Comparison of ENCODE assay signal across 10 cellular contexts in the genomic region with DNA sequence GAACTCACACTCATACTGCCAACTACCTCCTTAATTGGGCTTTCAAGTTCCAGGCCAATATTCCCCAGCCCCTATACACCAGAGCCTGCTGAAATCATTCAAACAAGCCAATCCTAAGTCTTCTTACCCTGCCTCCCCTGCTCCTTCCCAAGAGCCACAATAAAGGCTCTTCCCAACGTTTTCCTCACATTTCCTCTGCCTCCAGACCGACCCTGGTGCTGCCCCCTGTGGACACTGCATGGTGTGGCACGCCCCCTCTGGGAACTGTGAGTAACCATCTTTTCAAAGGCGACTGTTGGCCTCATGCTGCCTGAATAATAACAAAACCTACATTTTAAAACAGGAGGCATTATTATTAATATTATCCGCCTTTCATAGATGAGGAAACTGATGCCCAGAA.
DNase-seq lines count a peak whose midpoint lies in the region; ATAC-seq and TF ChIP-seq lines count a peak whose summit lies in the region.
"Had no signal": no experiment of that assay in that cellular context is flagged by ENCODE, and none has a peak within 500 bp of the region (broad histone marks: within the 10 kb centered on the region; RNA-seq: fewer than 3 reads in every experiment).

No MANE protein-coding gene starts in this region.

- no peak overlapping the region for H3K27ac ChIP-seq in Karpas-422 (ENCODE audit: low read length)
- no peak overlapping the region for H3K27ac ChIP-seq in colonic mucosa
- H3K27ac ChIP-seq in neural cell (ENCODE audit: low read length) = no peak overlapping the region
- H3K27ac ChIP-seq: testis had no signal

- H3K79me2 ChIP-seq in Karpas-422 (ENCODE audit: low read length) = no peaks in the 10 kb centered on the region
- H3K79me2 ChIP-seq in neural cell (replicated peaks; ENCODE audit: insufficient read depth, low read length) = no peaks in the 10 kb centered on the region

- peak; percentile 41 for TF ChIP-seq CTCF in GM06990 (IDR thresholded peaks at IDR 0.05; ENCODE audit: insufficient read depth, low read length, poor library complexity, severe bottlenecking)
- TF ChIP-seq CTCF in colonic mucosa (IDR thresholded peaks at IDR 0.05) = no peak
- peak; percentile 16 for TF ChIP-seq CTCF in neural cell (IDR thresholded peaks at IDR 0.05; ENCODE audit: poor library complexity, severe bottlenecking)

- H4K20me1 ChIP-seq in Karpas-422 (ENCODE audit: insufficient read depth, low read depth, low read length) (no peaks in the 10 kb centered on the region), neural cell (ENCODE audit: insufficient read depth) (no peaks in the 10 kb centered on the region)

- H3K36me3 ChIP-seq in GM06990 (ENCODE audit: control insufficient read depth, insufficient read depth, low read length) (no peaks in the 10 kb centered on the region), Karpas-422 (ENCODE audit: insufficient read depth, low read length) (no peaks in the 10 kb centered on the region), colonic mucosa (no peaks in the 10 kb centered on the region), neural cell (ENCODE audit: insufficient read depth, low read length) (peaks cover 11% of the 10 kb centered on the region)

- H3K4me3 ChIP-seq in GM06990 (replicated peaks; ENCODE audit: low read depth, low read length) (no peak overlapping the region), Karpas-422 (ENCODE audit: low read length) (no peak overlapping the region), colonic mucosa (no peak overlapping the region), neural cell (ENCODE audit: low read length) (no peak overlapping the region)
- H3K4me3 ChIP-seq: testis had no signal

- no peaks in the 10 kb centered on the region for H3K9me2 ChIP-seq in Karpas-422 (replicated peaks; ENCODE audit: insufficient read depth, low read length)
- H3K9me2 ChIP-seq in neural cell (ENCODE audit: insufficient read depth, low read length) = no peaks in the 10 kb centered on the region

- H3K9me3 Mint-ChIP-seq in stimulated activated naive CD8-positive, alpha-beta T cell treated with anti-CD3 and anti-CD28 coated beads, Interleukin-15, amount 100 ng/mL, for 72 hours = peaks cover 15 to 20% of the 10 kb centered on the region in 2 donors

- H3K4me3 Mint-ChIP-seq in stimulated activated naive CD8-positive, alpha-beta T cell treated with anti-CD3 and anti-CD28 coated beads, Interleukin-15, amount 100 ng/mL, for 72 hours = no peak overlapping the region

- H3K9ac ChIP-seq in Karpas-422 (ENCODE audit: low read length) (no peak overlapping the region), colonic mucosa (ENCODE audit: low read depth in 2 of 2, low read length in 2 of 2) (no peak overlapping the region), neural cell (ENCODE audit: low read length) (no peak overlapping the region)

- H2AFZ ChIP-seq in Karpas-422 (ENCODE audit: low read length) (no peak overlapping the region), neural cell (ENCODE audit: low read depth, low read length) (no peak overlapping the region)

- H3K27ac Mint-ChIP-seq in stimulated activated naive CD8-positive, alpha-beta T cell treated with anti-CD3 and anti-CD28 coated beads, Interleukin-15, amount 100 ng/mL, for 72 hours = no peak overlapping the region

- DNase-seq in GM06990 (ENCODE audit: extremely low read depth, insufficient read length) (no peak), Karpas-422 (peak; percentile 46), colonic mucosa (peak; percentile 19), midbrain (lab: John Stamatoyannopoulos, UW) (no peak)
- DNase-seq in stimulated activated naive CD8-positive, alpha-beta T cell treated with anti-CD3 and anti-CD28 coated beads, Interleukin-15, amount 100 ng/mL, for 72 hours = no peak
- no peak for DNase-seq in activated CD4-positive, alpha-beta T cell treated with anti-CD3 and anti-CD28 coated beads for 4 hours
- DNase-seq: stimulated activated CD4-positive, alpha-beta T cell treated with anti-CD3 and anti-CD28 coated beads, Interleukin-1b, Interleukin-23, amount 100 ng/mL, for 48 hours; testis had no signal

- peaks cover 10% of the 10 kb centered on the region for H3K9me3 ChIP-seq in Karpas-422 (ENCODE audit: low read length)
- no peaks in the 10 kb centered on the region for H3K9me3 ChIP-seq in colonic mucosa
- H3K9me3 ChIP-seq in neural cell (ENCODE audit: low read length) = no peaks in the 10 kb centered on the region
- H3K9me3 ChIP-seq: testis had no signal

- H3K4me2 ChIP-seq in Karpas-422 (ENCODE audit: low read depth, low read length, poor library complexity, severe bottlenecking) (no peak overlapping the region), neural cell (ENCODE audit: low read length) (no peak overlapping the region)

- no peak for TF ChIP-seq RAD21 in neural cell (conservative IDR thresholded peaks at IDR 0.05)

- no peaks in the 10 kb centered on the region for H3F3A ChIP-seq in neural cell (ENCODE audit: insufficient read depth, low read length, poor library complexity, severe bottlenecking)

- H3K4me1 ChIP-seq in Karpas-422 (ENCODE audit: low read length) = no peaks in the 10 kb centered on the region
- H3K4me1 ChIP-seq in colonic mucosa = no peaks in the 10 kb centered on the region
- H3K4me1 ChIP-seq: testis had no signal

- H3K27me3 Mint-ChIP-seq in stimulated activated naive CD8-positive, alpha-beta T cell treated with anti-CD3 and anti-CD28 coated beads, Interleukin-15, amount 100 ng/mL, for 72 hours = peaks cover 9% of the 10 kb centered on the region

- TF ChIP-seq EP300 in neural cell (conservative IDR thresholded peaks at IDR 0.05; ENCODE audit: poor library complexity, severe bottlenecking) = no peak

- ATAC-seq in stimulated activated naive CD8-positive, alpha-beta T cell treated with anti-CD3 and anti-CD28 coated beads, Interleukin-15, amount 100 ng/mL, for 72 hours = no peak
- ATAC-seq: esophagus mucosa had no signal

- H3K27me3 ChIP-seq in GM06990 (replicated peaks; ENCODE audit: control insufficient read depth, insufficient read depth, low read length) (no peaks in the 10 kb centered on the region; the same call in none of the 2 replicates), Karpas-422 (ENCODE audit: low read length) (no peaks in the 10 kb centered on the region), colonic mucosa (no peaks in the 10 kb centered on the region), neural cell (ENCODE audit: insufficient read depth, low read depth, low read length) (no peaks in the 10 kb centered on the region)
- H3K27me3 ChIP-seq: testis had no signal

- intact Hi-C loops in colonic mucosa (cut with DNase I) = no loop called here

- no peaks in the 10 kb centered on the region for H3K4me1 Mint-ChIP-seq in stimulated activated naive CD8-positive, alpha-beta T cell treated with anti-CD3 and anti-CD28 coated beads, Interleukin-15, amount 100 ng/mL, for 72 hours

TF ChIP-seq in neural cell, 6 proteins besides CTCF, POLR2A, EP300 and RAD21:
- TF ChIP-seq TAF1 (IDR thresholded peaks at IDR 0.05; ENCODE audit: low read depth) (no peak), MXI1 (conservative IDR thresholded peaks at IDR 0.05; ENCODE audit: poor library complexity, severe bottlenecking) (no peak), POLR2AphosphoS5 (IDR thresholded peaks at IDR 0.05) (no peak), REST (IDR thresholded peaks at IDR 0.05; ENCODE audit: borderline replicate concordance) (no peak), SMC3 (conservative IDR thresholded peaks at IDR 0.05; ENCODE audit: poor library complexity) (no peak), EZH2 (IDR thresholded peaks at IDR 0.05; ENCODE audit: borderline replicate concordance, insufficient read depth, low read length, poor library complexity, severe bottlenecking) (no peak)

Comparison
In these comparisons a context has a peak if more than half of its experiments do, and no peak if none do; other contexts are left out.
1. DNase-seq: peak in Karpas-422 (single experiment) and colonic mucosa (single experiment); none in GM06990 (single experiment), stimulated activated naive CD8-positive, alpha-beta T cell treated with anti-CD3 and anti-CD28 coated beads, Interleukin-15, amount 100 ng/mL, for 72 hours (0 of 2), midbrain (single experiment) and activated CD4-positive, alpha-beta T cell treated with anti-CD3 and anti-CD28 coated beads for 4 hours (0 of 2).